ENCODE assay signal across 11 cellular contexts in the genomic region with DNA sequence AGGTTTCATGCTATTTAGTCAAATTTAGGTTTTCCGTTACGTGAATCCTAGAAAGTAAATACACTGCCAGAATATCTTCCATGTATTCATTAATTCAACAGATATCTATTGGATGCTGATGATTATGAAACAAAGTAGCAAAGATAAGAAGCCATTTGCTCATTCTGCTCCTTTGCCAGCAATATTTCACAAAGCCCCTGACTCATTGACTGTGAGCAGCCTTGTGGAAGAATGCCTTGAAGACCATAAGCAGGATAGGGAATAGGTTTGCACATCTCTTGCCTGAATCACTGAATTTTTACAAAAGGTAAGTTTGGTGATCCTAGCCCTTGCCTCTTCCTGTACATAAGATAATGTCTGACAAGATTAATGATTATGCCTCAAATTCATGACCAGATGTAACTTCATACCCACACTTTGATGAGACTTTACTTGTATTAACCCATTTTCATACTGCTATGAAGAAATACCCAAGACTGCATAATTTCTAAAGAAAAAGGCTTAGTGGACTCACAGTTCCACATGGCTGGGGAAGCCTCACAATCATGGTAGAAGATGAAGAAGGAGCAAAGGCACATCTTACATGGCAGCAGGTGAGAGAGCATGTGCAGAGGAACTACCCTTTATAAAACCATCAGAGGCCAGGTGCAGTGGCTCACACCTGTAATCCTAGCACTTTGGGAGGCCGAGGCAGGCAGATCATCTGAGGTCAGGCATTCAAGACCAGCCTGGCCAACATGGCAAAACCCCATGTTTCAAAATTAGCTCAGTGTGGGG. TPM values are rescaled to one million over a fixed set of nuclear protein-coding genes. Genes with fewer than 3 reads are reported as not detected.
DNase-seq lines count a peak whose midpoint lies in the region; ATAC-seq and TF ChIP-seq lines count a peak whose summit lies in the region.
"Had no signal": no experiment of that assay in that cellular context is flagged by ENCODE, and none has a peak within 500 bp of the region (broad histone marks: within the 10 kb centered on the region; RNA-seq: fewer than 3 reads in every experiment).

No MANE protein-coding gene starts in this region.

- H3K27me3 ChIP-seq in breast epithelium (no peaks in the 10 kb centered on the region), foreskin keratinocyte (no peaks in the 10 kb centered on the region)
- H3K27me3 ChIP-seq: neutrophil had no signal

- POLR2A ChIA-PET in MCF 10A (lab: Yijun Ruan, JAX) (interaction anchor here (0.6 to 2.5 kb wide), 4 partner anchors 16 to 950 kb away, joined by 3 to 8 read pairs (median 4); no protein-coding TSS in a partner anchor), activated B cell treated with CpG ODN at 0.5 μM for 24 hours (lab: Charles Lee) (no interaction called here)

- intact Hi-C loops in MCF 10A (cut with micrococcal nuclease), result no loop called here
- intact Hi-C loops in breast epithelium (cut with DNase I; ENCODE audit: low total_unique reads), result no loop called here
- intact Hi-C loops in activated B cell treated with CpG ODN at 0.5 μM for 24 hours (cut with micrococcal nuclease), result no loop called here

- CTCF ChIA-PET in MCF 10A (lab: Yijun Ruan, JAX) (interaction anchor here (1.7 kb wide), 1 partner anchor 313 kb away, joined by 4 read pairs; no protein-coding TSS in a partner anchor), activated B cell treated with CpG ODN at 0.5 μM for 24 hours (lab: Charles Lee) (no interaction called here)

- H3K36me3 ChIP-seq in breast epithelium, result no peaks in the 10 kb centered on the region
- H3K36me3 ChIP-seq: neutrophil had no signal

- H3K4me1 ChIP-seq in breast epithelium, result no peaks in the 10 kb centered on the region
- no peaks in the 10 kb centered on the region for H3K4me1 ChIP-seq in foreskin keratinocyte

- BruUV-seq in MCF 10A (replicated peaks; lab: Mats Ljungman, UMichigan), result no TSS peak

- TF ChIP-seq CTCF in MCF 10A (IDR thresholded peaks at IDR 0.05; ENCODE audit: unreplicated experiment) (no peak), breast epithelium (IDR thresholded peaks at IDR 0.05) (no peak), activated B cell treated with CpG ODN at 0.5 μM for 24 hours (IDR thresholded peaks at IDR 0.05) (no peak), foreskin keratinocyte (conservative IDR thresholded peaks at IDR 0.05) (no peak), type B pancreatic cell (conservative IDR thresholded peaks at IDR 0.05) (no peak)

- no peak overlapping the region for H3K4me3 ChIP-seq in breast epithelium

- H3K9me3 Mint-ChIP-seq in MCF 10A (ENCODE audit: unreplicated experiment), result no peaks in the 10 kb centered on the region
- H3K9me3 Mint-ChIP-seq in activated B cell treated with CpG ODN at 0.5 μM for 24 hours, result peaks cover 4% of the 10 kb centered on the region
- H3K9me3 Mint-ChIP-seq in type B pancreatic cell, result no peaks in the 10 kb centered on the region

- H3K27ac ChIP-seq in breast epithelium (no peak overlapping the region), foreskin keratinocyte (no peak overlapping the region)
- H3K27ac ChIP-seq: neutrophil had no signal

- no peaks in the 10 kb centered on the region for H3K9me3 ChIP-seq in breast epithelium
- H3K9me3 ChIP-seq: neutrophil had no signal

- no peaks in the 10 kb centered on the region for H3K36me3 Mint-ChIP-seq in MCF 10A (ENCODE audit: insufficient read depth, unreplicated experiment)
- H3K36me3 Mint-ChIP-seq in activated B cell treated with CpG ODN at 0.5 μM for 24 hours (ENCODE audit: low read depth), result peaks cover 10% of the 10 kb centered on the region
- peaks cover 18% of the 10 kb centered on the region for H3K36me3 Mint-ChIP-seq in type B pancreatic cell

- no peak overlapping the region for H3K27ac Mint-ChIP-seq in MCF 10A (ENCODE audit: low read depth, unreplicated experiment)
- no peak overlapping the region for H3K27ac Mint-ChIP-seq in activated B cell treated with CpG ODN at 0.5 μM for 24 hours
- no peak overlapping the region for H3K27ac Mint-ChIP-seq in type B pancreatic cell

- DNase-seq in MCF 10A (ENCODE audit: unreplicated experiment) (peak; percentile 72), breast epithelium (ENCODE audit: low spot score in 2 of 2) (no peak), activated B cell treated with CpG ODN at 0.5 μM for 24 hours (no peak), foreskin keratinocyte (peak; percentile 5 to 26), type B pancreatic cell (ENCODE audit: extremely low spot score, unreplicated experiment) (no peak), COLO668 (lab: John Stamatoyannopoulos, UW; ENCODE audit: unreplicated experiment) (no peak)
- DNase-seq: amygdala, NCI-H446 had no signal

- H3K27me3 Mint-ChIP-seq in MCF 10A (ENCODE audit: insufficient read depth, unreplicated experiment) (no peaks in the 10 kb centered on the region), activated B cell treated with CpG ODN at 0.5 μM for 24 hours (no peaks in the 10 kb centered on the region), type B pancreatic cell (no peaks in the 10 kb centered on the region)

- TF ChIP-seq POLR2A in breast epithelium (IDR thresholded peaks at IDR 0.05), result no peak

- ATAC-seq in activated B cell treated with CpG ODN at 0.5 μM for 24 hours (ENCODE audit: low read depth) (no peak), foreskin keratinocyte (peak; percentile 6), HG02759 (IDR thresholded peaks at IDR 0.05; ENCODE audit: unreplicated experiment) (no peak), HG02588 (IDR thresholded peaks at IDR 0.05; ENCODE audit: unreplicated experiment) (no peak)

- H3K4me3 Mint-ChIP-seq in MCF 10A (ENCODE audit: unreplicated experiment), result peak overlapping the region; percentile 52
- H3K4me3 Mint-ChIP-seq in activated B cell treated with CpG ODN at 0.5 μM for 24 hours, result peak overlapping the region; percentile 64
- peak overlapping the region; percentile 81 for H3K4me3 Mint-ChIP-seq in type B pancreatic cell

- H3K4me1 Mint-ChIP-seq in MCF 10A (ENCODE audit: insufficient read depth, unreplicated experiment) (peaks cover 23% of the 10 kb centered on the region), activated B cell treated with CpG ODN at 0.5 μM for 24 hours (peaks cover 23% of the 10 kb centered on the region), type B pancreatic cell (ENCODE audit: unreplicated experiment) (peaks cover 10% of the 10 kb centered on the region)

RNA-seq across cellular contexts. Expression of gene PIGK, which starts 1.6 kb away (rescaled TPM):
- 22.9 TPM in 2 replicates for total RNA-seq in MCF 10A (2022)
- total RNA-seq in breast epithelium, result 10 to 100 TPM; 18.9 to 35.6 (median 22.6) TPM
- total RNA-seq in activated B cell treated with CpG ODN at 0.5 μM for 24 hours, result 10.8 and 11.1 TPM in 2 replicates
- 24.3 and 29.5 TPM in 2 replicates for total RNA-seq in foreskin keratinocyte
- 11.9 and 18.1 TPM in 2 replicates for polyA plus RNA-seq in foreskin keratinocyte
- total RNA-seq in type B pancreatic cell (ENCODE audit: low replicate concordance), result 17.7 and 21.9 TPM in 2 replicates

Comparison
In these comparisons a context has a peak if more than half of its experiments do, and no peak if none do; other contexts are left out.
1. DNase-seq: peak in MCF 10A (single experiment) and foreskin keratinocyte (2 of 2); none in breast epithelium (0 of 2), activated B cell treated with CpG ODN at 0.5 μM for 24 hours (single experiment), type B pancreatic cell (single experiment) and COLO668 (single experiment).
2. Peak in every context shown above with its lines, with median percentiles within 50 percentile points of each other: H3K4me3 Mint-ChIP-seq.